8 cellular contexts compared by ENCODE assay signal in genomic region chr1:183023146-183023600, GRCh38. TPM values are rescaled to one million over a fixed set of nuclear protein-coding genes. Genes with fewer than 3 reads are reported as not detected.
DNase-seq lines count a peak whose midpoint lies in the region; FAIRE-seq and TF ChIP-seq lines count a peak whose summit lies in the region.

Gene LAMC1 (plus strand): TSS chr1:183023420. CDS start chr1:183023717, 297 bp downstream.

- peaks cover 47% of the 10 kb centered on the region for H3K4me1 Mint-ChIP-seq in chondrocyte (ENCODE audit: low read depth)

- no peaks in the 10 kb centered on the region for H3K9me2 ChIP-seq in GM23248 (ENCODE audit: insufficient read depth)

- no peak for TF ChIP-seq RAD21 in Ishikawa (IDR thresholded peaks at IDR 0.05; ENCODE audit: low read depth)

- peaks cover 45% of the 10 kb centered on the region for H3K79me2 ChIP-seq in GM23248 (ENCODE audit: insufficient read depth)

- DNase-seq in NCI-H2081 (lab: John Stamatoyannopoulos, UW) = peak; percentile 76
- no peak for DNase-seq in NCI-H2081 treated with DMSO at 0.1 percent for 48 hours (lab: John Stamatoyannopoulos, UW)
- DNase-seq in GM23248 = peak; percentile 93
- DNase-seq in SK-N-DZ (ENCODE audit: low spot score) = peak; percentile 92
- DNase-seq in chondrocyte (ENCODE audit: low spot score) = peak; percentile 95
- DNase-seq in islet precursor cell = peak; percentile 98
- peak; percentile 28 for DNase-seq in small intestine

- peak within 1 kb of the TSS; percentile 99 for H3K4me3 Mint-ChIP-seq in chondrocyte (ENCODE audit: unreplicated experiment)

- H3K36me3 ChIP-seq in GM23248 (ENCODE audit: low read depth) (peaks cover 16% of the 10 kb centered on the region; the same call in 1 of the 2 replicates), small intestine (ENCODE audit: control insufficient read depth in 2 of 2, insufficient read depth in 2 of 2, low read length in 2 of 2) (no peaks in the 10 kb centered on the region)

- WGBS in GM23248 (ENCODE audit: low coverage in 1 of 2, low lambda C conversion rate in 2 of 2, missing lambda C conversion rate in 2 of 2), 2 experiments = 0 to 3% methylated on average over 28 to 34 of the region's 65 CpGs
- 0 to 3% (median 1%) methylated on average over 3 to 55 of the region's 65 CpGs for WGBS in small intestine, 3 donors

- no peaks in the 10 kb centered on the region for H3K27me3 ChIP-seq in GM23248 (replicated peaks; ENCODE audit: insufficient read depth)
- H3K27me3 ChIP-seq in small intestine (ENCODE audit: control insufficient read depth in 2 of 2, insufficient read depth in 2 of 2, low read length in 2 of 2) = no peaks in the 10 kb centered on the region

- peaks cover 17% of the 10 kb centered on the region for H3K4me1 ChIP-seq in GM23248 (ENCODE audit: insufficient read depth)
- H3K4me1 ChIP-seq in small intestine (ENCODE audit: control insufficient read depth in 2 of 2, insufficient read depth in 1 of 2, low read depth in 1 of 2, low read length in 1 of 2) = no peaks in the 10 kb centered on the region

- no peak for TF ChIP-seq CTCF in chondrocyte (IDR thresholded peaks at IDR 0.05)

- TF ChIP-seq EP300 in Ishikawa (IDR thresholded peaks at IDR 0.05; ENCODE audit: borderline replicate concordance) = no peak

- no peaks in the 10 kb centered on the region for H3K27me3 Mint-ChIP-seq in chondrocyte (ENCODE audit: low read depth)

- H3K27ac ChIP-seq in GM23248 (peak within 1 kb of the TSS; percentile 98), small intestine (ENCODE audit: low read depth in 1 of 2, low read length in 1 of 2) (peak within 1 kb of the TSS; percentile 62 to 99)

- peaks cover 3% of the 10 kb centered on the region for H3K36me3 Mint-ChIP-seq in chondrocyte (ENCODE audit: low read depth)

- peak within 1 kb of the TSS; percentile 97 for H3K27ac Mint-ChIP-seq in chondrocyte (ENCODE audit: unreplicated experiment)

- peak within 1 kb of the TSS; percentile 58 for H2AFZ ChIP-seq in GM23248

- no peaks in the 10 kb centered on the region for H4K20me1 ChIP-seq in GM23248 (ENCODE audit: insufficient read depth)

- no peaks in the 10 kb centered on the region for H3K9me3 ChIP-seq in GM23248 (ENCODE audit: low read depth)
- no peaks in the 10 kb centered on the region for H3K9me3 ChIP-seq in small intestine (ENCODE audit: control insufficient read depth, low read depth)

- in situ Hi-C loops in GM23248 (cut with MboI) = no loop called here

- peak within 1 kb of the TSS; percentile 95 for H3K9ac ChIP-seq in GM23248

- H3F3A ChIP-seq in GM23248 (ENCODE audit: insufficient read depth) = peaks cover 43% of the 10 kb centered on the region

- H3K4me2 ChIP-seq in GM23248 (ENCODE audit: unreplicated experiment) = peak within 1 kb of the TSS; percentile 99

- no peaks in the 10 kb centered on the region for H3K9me3 Mint-ChIP-seq in chondrocyte (ENCODE audit: low read depth)

- H3K4me3 ChIP-seq in GM23248 (peak within 1 kb of the TSS; percentile 97), small intestine (ENCODE audit: low read depth in 1 of 2, low read length in 2 of 2) (peak within 1 kb of the TSS; percentile 57 to 68)

- FAIRE-seq in small intestine (lab: Jason Lieb, UNC) = no peak

TF ChIP-seq in Ishikawa, 13 proteins besides CTCF, POLR2A, EP300 and RAD21:
- TF ChIP-seq EGR1 (IDR thresholded peaks at IDR 0.05) = peak; percentile 50
- no peak for TF ChIP-seq ZBTB7A (IDR thresholded peaks at IDR 0.05; ENCODE audit: low read depth)

RNA-seq across cellular contexts. Expression of gene LAMC1, which starts in this region (rescaled TPM):
- total RNA-seq in GM23248 (2014; rRNA removed; shearing (Covaris generic)) = 686 and 727 TPM in 2 replicates
- polyA plus RNA-seq in GM23248 (2016; fragmentation: Nextera tagmentation; extraction: Ambion mirVana) = 176 and 185 TPM in 2 replicates
- polyA plus RNA-seq in SK-N-DZ (2014; cell fraction: cytosol; rRNA removed) = 29.2 and 43.0 TPM in 2 replicates
- 20.5 and 31.3 TPM in 2 replicates for polyA plus RNA-seq in SK-N-DZ (2014; cell fraction: nucleus; rRNA removed)
- 307 to 453 TPM (median 449 TPM) in 3 replicates for total RNA-seq in chondrocyte
- 10 to 100 TPM in 1 of 3 donors, 1 to 10 TPM in 2; 2.5 to 41.0 (median 3.5) TPM for polyA plus RNA-seq in small intestine
